ENCODE assay signal across 8 cellular contexts in the genomic region with DNA sequence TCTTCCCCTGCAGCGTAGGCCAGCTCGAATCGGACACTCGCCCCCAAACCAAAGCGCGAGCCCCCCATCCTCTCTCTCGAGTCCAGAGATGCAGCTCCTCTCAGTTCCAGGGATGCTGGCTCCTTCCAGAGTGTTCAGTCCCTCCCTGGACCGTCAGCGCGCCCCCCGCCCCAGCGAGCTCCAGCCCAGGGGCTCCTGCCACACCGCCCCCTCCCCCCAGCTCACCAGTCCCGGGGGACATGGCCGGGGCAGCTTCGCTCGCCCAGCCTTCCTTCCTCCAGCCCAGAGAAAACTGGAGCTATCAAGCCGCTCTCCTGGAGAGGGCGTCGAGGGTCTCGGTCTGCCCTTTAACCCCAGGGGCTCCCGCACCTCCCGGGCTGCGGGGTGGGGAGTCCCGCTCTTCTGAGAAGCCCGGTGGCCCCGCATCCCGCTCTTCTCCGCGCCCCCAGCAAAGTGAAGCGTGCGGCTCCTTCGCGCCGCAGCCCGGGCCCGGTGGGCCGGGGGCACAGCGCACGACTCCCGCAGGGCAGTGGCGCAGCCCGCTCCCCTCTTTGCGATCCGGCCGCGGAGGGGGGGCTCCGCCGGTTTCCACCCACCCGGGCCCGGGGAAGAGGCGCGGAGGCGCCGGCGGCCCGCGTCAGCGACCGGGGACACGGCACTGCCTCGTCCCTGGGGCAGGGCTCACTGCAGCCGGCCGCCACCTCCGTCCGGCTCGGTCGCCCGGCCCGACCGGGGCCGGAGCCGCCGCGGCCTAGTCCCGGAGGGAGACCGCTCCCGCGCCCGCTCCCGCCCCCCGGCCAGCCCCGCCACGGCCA. TPM values are rescaled to one million over a fixed set of nuclear protein-coding genes. Genes with fewer than 3 reads are reported as not detected.
A peak's percentile ranks its signal among the peaks of the same experiment; 100 is the strongest.
DNase-seq lines count a peak whose midpoint lies in the region; ATAC-seq and TF ChIP-seq lines count a peak whose summit lies in the region.

No MANE protein-coding gene starts in this region.

- peaks cover 5% of the 10 kb centered on the region for H3K27me3 Mint-ChIP-seq in GM23338 (ENCODE audit: insufficient read depth, low read depth, poor library complexity)
- peaks cover 0 to 18% (median 7%) of the 10 kb centered on the region in 5 donors for H3K27me3 Mint-ChIP-seq in naive thymus-derived CD8-positive, alpha-beta T cell

- TF ChIP-seq CTCF in GM12875 (IDR thresholded peaks at IDR 0.05; ENCODE audit: borderline replicate concordance, insufficient read depth, low read depth, low read length) (no peak), GM23338 (conservative IDR thresholded peaks at IDR 0.05; ENCODE audit: low read depth in 2 of 2) (peak; percentile 15 to 38; a peak in 1 of 4 replicates), esophagus muscularis mucosa (IDR thresholded peaks at IDR 0.05) (no peak), tibial artery (IDR thresholded peaks at IDR 0.05) (no peak)

- H4K20me1 ChIP-seq in GM23338 (replicated peaks; ENCODE audit: insufficient read depth), result peaks cover 17% of the 10 kb centered on the region; the same call in 1 of the 2 replicates

- peak; percentile 73 for ATAC-seq in GM23338
- ATAC-seq in naive thymus-derived CD8-positive, alpha-beta T cell, result peak; percentile 22 to 39

- no peaks in the 10 kb centered on the region for H3K9me2 ChIP-seq in GM23338 (ENCODE audit: insufficient read depth)

- H2AFZ ChIP-seq in GM23338, result no peak overlapping the region; the same call in 1 of the 2 replicates

- H3K4me3 ChIP-seq in GM12875 (ENCODE audit: low read depth, low read length), result peak overlapping the region; percentile 87
- peak overlapping the region; percentile 89 for H3K4me3 ChIP-seq in GM23338
- peak overlapping the region; percentile 89 to 95 (median 92) for H3K4me3 ChIP-seq in esophagus muscularis mucosa
- peak overlapping the region; percentile 89 to 93 for H3K4me3 ChIP-seq in tibial artery

- H3K4me3 Mint-ChIP-seq in GM23338, result peak overlapping the region; percentile 93
- peak overlapping the region; percentile 91 to 97 (median 95) for H3K4me3 Mint-ChIP-seq in naive thymus-derived CD8-positive, alpha-beta T cell

- no peak for TF ChIP-seq EP300 in esophagus muscularis mucosa (IDR thresholded peaks at IDR 0.05)

- intact Hi-C loops in esophagus muscularis mucosa (cut with DNase I) (loop anchor here (5.0 kb wide), 1 partner anchor 44 kb away; a partner anchor contains a TSS), tibial artery (cut with DNase I; ENCODE audit: low total_unique reads) (loop anchor here (5.0 to 10.0 kb wide), 2 partner anchors 44 to 263 kb away; a partner anchor contains a TSS)

- H3K36me3 ChIP-seq in GM23338 (ENCODE audit: insufficient read depth) (peaks cover 4% of the 10 kb centered on the region; the same call in 1 of the 2 replicates), esophagus muscularis mucosa (peaks cover 0 to 11% (median 7%) of the 10 kb centered on the region in 4 donors), tibial artery (peaks cover 0 to 6% (median 0%) of the 10 kb centered on the region in 3 donors)

- H3K4me1 ChIP-seq in GM23338 (ENCODE audit: insufficient read depth) (peaks cover 6% of the 10 kb centered on the region; the same call in 1 of the 2 replicates), esophagus muscularis mucosa (peaks cover 18 to 27% (median 24%) of the 10 kb centered on the region in 4 donors), tibial artery (peaks cover 0 to 19% (median 12%) of the 10 kb centered on the region in 4 donors)

- H3K4me1 Mint-ChIP-seq in GM23338, result peaks cover 18% of the 10 kb centered on the region
- peaks cover 11 to 36% (median 23%) of the 10 kb centered on the region in 4 donors for H3K4me1 Mint-ChIP-seq in naive thymus-derived CD8-positive, alpha-beta T cell

- H3K79me2 ChIP-seq in GM23338 (replicated peaks; ENCODE audit: insufficient read depth), result peaks cover 43% of the 10 kb centered on the region

- H3K9me3 Mint-ChIP-seq in GM23338, result no peaks in the 10 kb centered on the region
- no peaks in the 10 kb centered on the region for H3K9me3 Mint-ChIP-seq in naive thymus-derived CD8-positive, alpha-beta T cell

- DNase-seq in GM23338 (ENCODE audit: low spot score) (peak; percentile 74), LHCN-M2 (ENCODE audit: low read depth) (peak; percentile 24), esophagus muscularis mucosa (ENCODE audit: extremely low spot score) (no peak), tibial artery (peak in 1 of 2 donors; percentile 68), NCI-H2107 (lab: John Stamatoyannopoulos, UW) (no peak)
- DNase-seq in activated CD8-positive, alpha-beta memory T cell treated with anti-CD3 and anti-CD28 coated beads, Interleukin-2, amount 50 U/mL, for 48 hours, result peak; percentile 68
- DNase-seq in naive thymus-derived CD8-positive, alpha-beta T cell, result peak in 6 of 10 donors; percentile 1 to 32 (median 20)

- peak overlapping the region; percentile 90 for H3K4me2 ChIP-seq in GM23338

- H3K36me3 Mint-ChIP-seq in GM23338 (ENCODE audit: low read depth), result peaks cover 16% of the 10 kb centered on the region
- peaks cover 0 to 14% (median 2%) of the 10 kb centered on the region in 3 donors for H3K36me3 Mint-ChIP-seq in naive thymus-derived CD8-positive, alpha-beta T cell

- no peaks in the 10 kb centered on the region for H3F3A ChIP-seq in GM23338 (replicated peaks; ENCODE audit: low read depth)

- peak overlapping the region; percentile 52; the same call in 1 of the 2 replicates for H3K27ac Mint-ChIP-seq in GM23338
- H3K27ac Mint-ChIP-seq in naive thymus-derived CD8-positive, alpha-beta T cell, result peak overlapping the region; percentile 78 to 94 (median 92)

- H3K27ac ChIP-seq in GM23338 (ENCODE audit: low read depth), result no peak overlapping the region
- H3K27ac ChIP-seq in esophagus muscularis mucosa (replicated peaks in 1 of 4), result peak overlapping the region; percentile 83 to 93 (median 92)
- peak overlapping the region; percentile 77 to 89 for H3K27ac ChIP-seq in tibial artery

- no peaks in the 10 kb centered on the region for H3K9me3 ChIP-seq in esophagus muscularis mucosa
- no peaks in the 10 kb centered on the region for H3K9me3 ChIP-seq in tibial artery

- WGBS in esophagus muscularis mucosa, result no CpG with 5 or more reads among the region's 84 CpGs

- no peak for TF ChIP-seq POLR2A in esophagus muscularis mucosa (IDR thresholded peaks at IDR 0.05; ENCODE audit: low read depth)

- H3K27me3 ChIP-seq in GM23338 (ENCODE audit: insufficient read depth) (peaks cover 19% of the 10 kb centered on the region), esophagus muscularis mucosa (no peaks in the 10 kb centered on the region), tibial artery (no peaks in the 10 kb centered on the region)

- POLR2A ChIA-PET in naive thymus-derived CD8-positive, alpha-beta T cell (lab: Charles Lee), result interaction anchor here (0.5 to 1.6 kb wide), 6 partner anchors 41 to 1242 kb away, joined by 3 to 15 read pairs (median 4); a partner anchor contains a TSS

RNA-seq across cellular contexts. Expression of a gene that starts 0.6 kb away (rescaled TPM):
- total RNA-seq in GM23338 (2014; rRNA removed; shearing (Covaris generic)), result 32.7 and 36.3 TPM in 2 replicates
- polyA plus RNA-seq in GM23338 (2016; fragmentation: Nextera tagmentation; extraction: Ambion mirVana), result 10.1 and 12.0 TPM in 2 replicates
- total RNA-seq in LHCN-M2 (2014; rRNA removed) (15.3 and 19.6 TPM in 2 replicates), esophagus muscularis mucosa (10 to 100 TPM; 11.1 to 16.2 (median 13.0) TPM)
- 2.9 TPM for polyA plus RNA-seq in LHCN-M2 (2012)
- total RNA-seq in naive thymus-derived CD8-positive, alpha-beta T cell, result 10 to 100 TPM; 34.3 to 37.1 TPM
- polyA plus RNA-seq in naive thymus-derived CD8-positive, alpha-beta T cell, result 10 to 100 TPM in 1 of 3 donors, 1 to 10 TPM in 2; 3.8 to 10.3 (median 6.1) TPM

RNA-seq across cellular contexts. Expression of a gene that starts 41.9 kb away (rescaled TPM):
- total RNA-seq in GM23338 (2014; rRNA removed; shearing (Covaris generic)), result 13.1 and 19.3 TPM in 2 replicates
- 17.7 and 19.2 TPM in 2 replicates for polyA plus RNA-seq in GM23338 (2016; fragmentation: Nextera tagmentation; extraction: Ambion mirVana)
- total RNA-seq in LHCN-M2 (2014; rRNA removed), result 19.6 and 23.3 TPM in 2 replicates
- polyA plus RNA-seq in LHCN-M2 (2012), result 10.2 TPM
- 10 to 100 TPM in 3 of 4 donors, 1 to 10 TPM in 1; 5.0 to 20.8 (median 12.2) TPM for total RNA-seq in esophagus muscularis mucosa
- 10 to 100 TPM; 11.0 to 11.7 TPM for total RNA-seq in naive thymus-derived CD8-positive, alpha-beta T cell
- polyA plus RNA-seq in naive thymus-derived CD8-positive, alpha-beta T cell, result 10 to 100 TPM in 1 of 3 donors, 1 to 10 TPM in 2; 9.4 to 12.8 (median 9.8) TPM

Comparison
In these comparisons a context has a peak if more than half of its experiments do, and no peak if none do; other contexts are left out.
1. CTCF ChIP-seq: peak in GM23338 (2 of 2); none in GM12875 (single experiment), esophagus muscularis mucosa (0 of 3) and tibial artery (0 of 2).
2. DNase-seq: peak in GM23338 (single experiment), LHCN-M2 (single experiment), activated CD8-positive, alpha-beta memory T cell treated with anti-CD3 and anti-CD28 coated beads, Interleukin-2, amount 50 U/mL, for 48 hours (single experiment) and naive thymus-derived CD8-positive, alpha-beta T cell (6 of 10); none in esophagus muscularis mucosa (single experiment) and NCI-H2107 (single experiment).
3. Peak in every context shown above with its lines, with median percentiles within 50 percentile points of each other: H3K4me3 ChIP-seq.